ENCODE assay signal across 9 cellular contexts in genomic region chr15:44545934-44546802, GRCh38. TPM values are rescaled to one million over a fixed set of nuclear protein-coding genes. Genes with fewer than 3 reads are reported as not detected.
DNase-seq lines count a peak whose midpoint lies in the region; ATAC-seq and TF ChIP-seq lines count a peak whose summit lies in the region.
"Had no signal": no experiment of that assay in that cellular context is flagged by ENCODE, and none has a peak within 500 bp of the region (broad histone marks: within the 10 kb centered on the region; RNA-seq: fewer than 3 reads in every experiment).

No MANE protein-coding gene starts in this region.

- H3K9me2 ChIP-seq in SK-N-SH: no peaks in the 10 kb centered on the region

- H3K27me3 ChIP-seq in SK-N-SH (ENCODE audit: insufficient read depth): no peaks in the 10 kb centered on the region
- H3K27me3 ChIP-seq: upper lobe of left lung had no signal

- no peak overlapping the region for H3K4me2 ChIP-seq in SK-N-SH

- WGBS in SK-N-SH (ENCODE audit: low lambda C conversion rate): 44% methylated on average over 5 of the region's 5 CpGs

- H3K9me3 ChIP-seq in SK-N-SH: no peaks in the 10 kb centered on the region
- H3K9me3 ChIP-seq: upper lobe of left lung had no signal

- POLR2A ChIA-PET in SK-N-SH (lab: Yijun Ruan, JAX): interaction anchor here (0.5 to 2.6 kb wide), 4 partner anchors 9 to 477 kb away, joined by 3 to 27 read pairs (median 3); partner anchors contain the start of genes EIF3J and SORD

- peaks cover 29% of the 10 kb centered on the region for H3F3A ChIP-seq in SK-N-SH (replicated peaks; ENCODE audit: insufficient read depth)

- ATAC-seq in HG02678 (IDR thresholded peaks at IDR 0.05; ENCODE audit: unreplicated experiment): peak; percentile 63

- peak in 1 of 2 experiments; percentile 88; a peak in 2 of 4 replicates for TF ChIP-seq EP300 in SK-N-SH (IDR thresholded peaks at IDR 0.05; ENCODE audit: borderline replicate concordance in 1 of 2, low read depth in 1 of 2, low read length in 1 of 2)

- no peak overlapping the region for H2AFZ ChIP-seq in SK-N-SH (ENCODE audit: low read depth)

- H3K79me2 ChIP-seq in SK-N-SH (ENCODE audit: insufficient read depth): peaks cover 100% of the 10 kb centered on the region

- no peak; the same call in 1 of the 2 replicates for TF ChIP-seq RAD21 in SK-N-SH (IDR thresholded peaks at IDR 0.05; ENCODE audit: low read length)

- H3K36me3 ChIP-seq in SK-N-SH (replicated peaks in 1 of 2; ENCODE audit: control insufficient read depth in 1 of 2, insufficient read depth in 2 of 2, low read length in 1 of 2): peaks cover 4 to 18% of the 10 kb centered on the region in 2 experiments

- peak in 3 of 4 experiments; percentile 1 to 20 (median 8) for DNase-seq in activated CD4-positive, CD25-positive, alpha-beta regulatory T cell (lab: John Stamatoyannopoulos, UW)
- no peak for DNase-seq in activated CD4-positive, CD25-positive, alpha-beta regulatory T cell treated with anti-CD3 and anti-CD28 coated beads, Interleukin-2, amount 50 U/mL, for 72 hours
- DNase-seq in SK-N-SH: peak; percentile 66
- no peak for DNase-seq in epithelial cell of prostate (ENCODE audit: low read depth, low spot score)
- peak; percentile 69 for DNase-seq in stimulated activated CD4-positive, alpha-beta T cell treated with anti-CD3 and anti-CD28 coated beads, Interleukin-1b, Interleukin-23, amount 100 ng/mL, for 48 hours
- DNase-seq in occipital lobe (lab: John Stamatoyannopoulos, UW): no peak
- no peak for DNase-seq in T1000 (lab: John Stamatoyannopoulos, UW)
- DNase-seq: upper lobe of left lung had no signal

- H3K4me1 ChIP-seq in SK-N-SH (ENCODE audit: control insufficient read depth in 1 of 2, insufficient read depth in 2 of 2, low read depth in 1 of 2, low read length in 1 of 2): peaks cover 19 to 27% of the 10 kb centered on the region in 2 experiments

- peak; percentile 59 for TF ChIP-seq CTCF in SK-N-SH (IDR thresholded peaks at IDR 0.05)

- peak overlapping the region; percentile 63 to 82 for H3K27ac ChIP-seq in SK-N-SH (ENCODE audit: low read depth in 2 of 2, low read length in 1 of 2)
- peak overlapping the region; percentile 40 for H3K27ac ChIP-seq in epithelial cell of prostate
- H3K27ac ChIP-seq: upper lobe of left lung had no signal

- peaks cover 71% of the 10 kb centered on the region for H4K20me1 ChIP-seq in SK-N-SH (ENCODE audit: insufficient read depth)

- CTCF ChIA-PET in SK-N-SH (lab: Yijun Ruan, JAX): interaction anchor here (0.6 to 2.2 kb wide), 12 partner anchors 9 to 642 kb away, joined by 3 to 10 read pairs (median 4); partner anchors contain the start of gene EIF3J

- peak overlapping the region; percentile 7; the same call in 1 of the 2 replicates for H3K9ac ChIP-seq in SK-N-SH

- no peak overlapping the region; a peak in 1 of 4 replicates for H3K4me3 ChIP-seq in SK-N-SH (ENCODE audit: low read depth in 2 of 2, low read length in 1 of 2)
- H3K4me3 ChIP-seq: upper lobe of left lung had no signal

TF ChIP-seq in SK-N-SH, 30 proteins besides CTCF, POLR2A, EP300 and RAD21:
- no peak for TF ChIP-seq GATA2 (CRISPR knock-in tag; IDR thresholded peaks at IDR 0.05)
- no peak for TF ChIP-seq RXRA (IDR thresholded peaks at IDR 0.05; ENCODE audit: borderline replicate concordance, low read depth)
- peak; percentile 29; the same call in 1 of the 2 replicates for TF ChIP-seq MXI1 (IDR thresholded peaks at IDR 0.05; ENCODE audit: low read depth, low read length)
- TF ChIP-seq TCF12 (IDR thresholded peaks at IDR 0.05): peak; percentile 72
- no peak for TF ChIP-seq IRF3 (IDR thresholded peaks at IDR 0.05; ENCODE audit: low read depth, low read length)
- TF ChIP-seq JUND (IDR thresholded peaks at IDR 0.05): 0 out of 2 replicates have a peak, but pooled peaks have one; percentile 7
- no peak for TF ChIP-seq FOXM1 (IDR thresholded peaks at IDR 0.05; ENCODE audit: low read depth)
- TF ChIP-seq CHD2 (IDR thresholded peaks at IDR 0.05; ENCODE audit: low read length, partially characterized antibody): peak; percentile 31

RNA-seq across cellular contexts. Expression of gene EIF3J, which starts 9.2 kb away (rescaled TPM):
- 23.8 and 32.0 TPM in 2 replicates for polyA plus RNA-seq in SK-N-SH (2012; rRNA removed)
- 35.5 and 45.4 TPM in 2 replicates for polyA plus RNA-seq in SK-N-SH (2012; cell fraction: cytosol; rRNA removed)
- polyA plus RNA-seq in SK-N-SH (2012; cell fraction: nucleus; rRNA removed): 11.4 and 30.3 TPM in 2 replicates
- total RNA-seq in occipital lobe: 63.0 TPM

Comparison
In these comparisons a context has a peak if more than half of its experiments do, and no peak if none do; other contexts are left out.
1. DNase-seq: peak in activated CD4-positive, CD25-positive, alpha-beta regulatory T cell (3 of 4), SK-N-SH (single experiment) and stimulated activated CD4-positive, alpha-beta T cell treated with anti-CD3 and anti-CD28 coated beads, Interleukin-1b, Interleukin-23, amount 100 ng/mL, for 48 hours (single experiment); none in activated CD4-positive, CD25-positive, alpha-beta regulatory T cell treated with anti-CD3 and anti-CD28 coated beads, Interleukin-2, amount 50 U/mL, for 72 hours (single experiment), epithelial cell of prostate (single experiment), occipital lobe (single experiment) and T1000 (single experiment).